In genomic region chr19:44746946-44747738, GRCh38 we compare ENCODE assay signal across 8 cellular contexts. TPM values are rescaled to one million over a fixed set of nuclear protein-coding genes. Genes with fewer than 3 reads are reported as not detected.
DNase-seq lines count a peak whose midpoint lies in the region; ATAC-seq lines count a peak whose summit lies in the region.

No MANE protein-coding gene starts in this region.

- DNase-seq in GM04504 (ENCODE audit: low read depth) (peak; percentile 94), NOMO-1 (lab: John Stamatoyannopoulos, UW; ENCODE audit: unreplicated experiment in 2 of 2) (peak; percentile 84 to 93), activated T-cell treated with anti-CD3 and anti-CD28 coated beads for 24 hours (ENCODE audit: low read depth) (peak; percentile 92), epidermal melanocyte (ENCODE audit: insufficient read length, low spot score) (peak; percentile 89), mucosa of gallbladder (ENCODE audit: low spot score) (peak; percentile 92)
- DNase-seq in stimulated activated CD8-positive, alpha-beta memory T cell treated with anti-CD3 and anti-CD28 coated beads, Interleukin-4, amount 100 ng/mL, for 24 hours (ENCODE audit: low read depth), result peak; percentile 89

- peak; percentile 49 for ATAC-seq in HG02678 (IDR thresholded peaks at IDR 0.05; ENCODE audit: unreplicated experiment)
- ATAC-seq in HG03460 (IDR thresholded peaks at IDR 0.05; ENCODE audit: unreplicated experiment), result no peak

RNA-seq across cellular contexts. Expression of gene BCL3, which starts 1.4 kb away (rescaled TPM):
- total RNA-seq in mucosa of gallbladder, result 44.3 TPM

RNA-seq across cellular contexts. Expression of gene CBLC, which starts 30.5 kb away (rescaled TPM):
- total RNA-seq in mucosa of gallbladder, result 47.4 TPM

RNA-seq across cellular contexts. Expression of gene CEACAM16, which starts 48.2 kb away (rescaled TPM):
- total RNA-seq in mucosa of gallbladder, result 0.12 TPM
